22 cellular contexts compared by ENCODE assay signal in the genomic region with DNA sequence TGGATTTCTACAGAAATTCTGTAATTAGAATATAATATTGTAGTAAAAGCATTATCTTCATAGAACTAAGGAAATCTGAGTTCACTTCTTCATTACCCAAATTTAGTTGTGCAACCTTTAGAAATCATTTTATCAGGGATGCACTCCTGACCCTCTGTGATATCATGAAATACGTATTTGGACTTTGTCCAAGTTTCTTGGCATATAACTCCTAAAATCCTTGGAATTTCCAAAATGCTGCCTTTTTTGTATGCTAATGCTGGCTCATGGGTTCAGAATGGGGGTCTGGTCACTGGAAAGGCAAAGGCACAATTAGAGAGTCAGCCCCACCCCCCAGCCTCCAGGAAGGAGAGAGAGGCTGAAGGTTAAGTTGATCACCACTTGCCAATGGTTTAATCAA.
DNase-seq lines count a peak whose midpoint lies in the region; ATAC-seq, FAIRE-seq and TF ChIP-seq lines count a peak whose summit lies in the region.
"Had no signal": no experiment of that assay in that cellular context is flagged by ENCODE, and none has a peak within 500 bp of the region (broad histone marks: within the 10 kb centered on the region; RNA-seq: fewer than 3 reads in every experiment).

No MANE protein-coding gene starts in this region.

- no peak overlapping the region for H3K4me3 Mint-ChIP-seq in CD14-positive monocyte
- H3K4me3 Mint-ChIP-seq: B cell; CD4-positive, alpha-beta T cell; CD8-positive, alpha-beta memory T cell; GM23338; H9 had no signal

- peaks cover 92% of the 10 kb centered on the region for H3K79me2 ChIP-seq in keratinocyte (ENCODE audit: control insufficient read depth, insufficient read depth, low read length)

- peak; percentile 13 for FAIRE-seq in keratinocyte (lab: Jason Lieb, UNC)
- FAIRE-seq: A204.1, D721Med, G401.6, GM12892 had no signal

- DNase-seq in EH (ENCODE audit: low read depth): peak; percentile 7
- peak; percentile 71 for DNase-seq in NCI-H226
- DNase-seq in fibroblast of peridontal ligament (ENCODE audit: extremely low read depth): peak; percentile 29
- no peak for DNase-seq in keratinocyte (ENCODE audit: low read depth, low spot score)
- no peak for DNase-seq in omental fat pad (ENCODE audit: low spot score)
- no peak for DNase-seq in CD14-positive monocyte (ENCODE audit: low spot score)
- DNase-seq in HPDE6-E6E7 (ENCODE audit: extremely low spot score): no peak
- DNase-seq: CD4-positive, alpha-beta T cell; CD8-positive, alpha-beta memory T cell; DMS 273 treated with DMSO at 0.1 percent for 48 hours; DMS79; H9 had no signal

- no peaks in the 10 kb centered on the region for H3K4me1 Mint-ChIP-seq in CD14-positive monocyte
- H3K4me1 Mint-ChIP-seq: B cell; CD8-positive, alpha-beta memory T cell had no signal

- no peaks in the 10 kb centered on the region for H4K20me1 ChIP-seq in keratinocyte (ENCODE audit: control insufficient read depth, extremely low read depth, insufficient read depth, low read length)
- H4K20me1 ChIP-seq: BLaER1 had no signal

- intact Hi-C loops in CD14-positive monocyte (cut with micrococcal nuclease): no loop called here

- peak overlapping the region; percentile 20 for H3K27ac ChIP-seq in keratinocyte (ENCODE audit: control insufficient read depth, insufficient read depth, low read length)
- H3K27ac ChIP-seq: 22Rv1, BLaER1, C4-2B had no signal

- no peak overlapping the region for H3K27ac Mint-ChIP-seq in CD14-positive monocyte
- H3K27ac Mint-ChIP-seq: B cell; CD4-positive, alpha-beta T cell; GM23338; H9 had no signal

- no peaks in the 10 kb centered on the region for H3K27me3 ChIP-seq in keratinocyte (ENCODE audit: control insufficient read depth, extremely low read depth, insufficient read depth, low read length)
- H3K27me3 ChIP-seq: BLaER1 had no signal

- no peaks in the 10 kb centered on the region for H3K36me3 Mint-ChIP-seq in CD14-positive monocyte
- H3K36me3 Mint-ChIP-seq: CD8-positive, alpha-beta memory T cell had no signal

- H3K9ac ChIP-seq in keratinocyte (ENCODE audit: control insufficient read depth, extremely low read depth, insufficient read depth, low read length): no peak overlapping the region
- H3K9ac ChIP-seq: BLaER1 had no signal

- peaks cover 0 to 2% (median 2%) of the 10 kb centered on the region in 3 donors for H3K27me3 Mint-ChIP-seq in CD14-positive monocyte (ENCODE audit: low read depth in 3 of 3)
- H3K27me3 Mint-ChIP-seq: B cell; CD4-positive, alpha-beta T cell; CD8-positive, alpha-beta memory T cell had no signal

- H3K9me3 ChIP-seq in keratinocyte (ENCODE audit: control insufficient read depth, low read depth, low read length): no peaks in the 10 kb centered on the region
- H3K9me3 ChIP-seq: BLaER1 had no signal

- ATAC-seq in omental fat pad (ENCODE audit: low FRiP score) (no peak), HG03521 (IDR thresholded peaks at IDR 0.05; ENCODE audit: unreplicated experiment) (no peak)
- ATAC-seq: GM23338 had no signal

- peaks cover 25 to 52% of the 10 kb centered on the region in 2 experiments for H3K36me3 ChIP-seq in keratinocyte (ENCODE audit: control insufficient read depth in 2 of 2, extremely low read depth in 1 of 2, insufficient read depth in 2 of 2, low read length in 2 of 2)
- H3K36me3 ChIP-seq: BLaER1 had no signal

- peaks cover 24% of the 10 kb centered on the region for H3K4me1 ChIP-seq in keratinocyte (ENCODE audit: control insufficient read depth, extremely low read depth, insufficient read depth, low read length)
- H3K4me1 ChIP-seq: BLaER1 had no signal

- H3K9me1 ChIP-seq in keratinocyte (ENCODE audit: control insufficient read depth, extremely low read depth, insufficient read depth, low read length): peaks cover 3% of the 10 kb centered on the region

- H3K9me3 Mint-ChIP-seq in CD14-positive monocyte: peaks cover 1 to 13% (median 5%) of the 10 kb centered on the region in 7 donors
- H3K9me3 Mint-ChIP-seq: CD4-positive, alpha-beta T cell; CD8-positive, alpha-beta memory T cell; GM23338; H9 had no signal

- no peak for TF ChIP-seq CTCF in keratinocyte (optimal IDR thresholded peaks at IDR 0.05 in 1 of 3, IDR thresholded peaks at IDR 0.05 in 1 of 3, conservative IDR thresholded peaks at IDR 0.05 in 1 of 3; ENCODE audit: extremely low read depth in 1 of 3, insufficient read depth in 2 of 3, low read length in 3 of 3)
- TF ChIP-seq CTCF in omental fat pad (IDR thresholded peaks at IDR 0.05): no peak
- no peak for TF ChIP-seq CTCF in CD14-positive monocyte (IDR thresholded peaks at IDR 0.05)

- H3K4me2 ChIP-seq in keratinocyte (ENCODE audit: control insufficient read depth, extremely low read depth, insufficient read depth, low read depth, low read length): no peak overlapping the region
- H3K4me2 ChIP-seq: BLaER1, GM23338 had no signal

- no peak overlapping the region for H2AFZ ChIP-seq in keratinocyte (ENCODE audit: control insufficient read depth, low read length)
- H2AFZ ChIP-seq: GM23338 had no signal

- dilution Hi-C loops in keratinocyte (cut with MboI; ENCODE audit: extremely low pct_ligation_motif_present, low sequenced_read_pairs): no loop called here

- no peak overlapping the region for H3K4me3 ChIP-seq in keratinocyte (ENCODE audit: control insufficient read depth in 2 of 3, extremely low read depth in 1 of 3, insufficient read depth in 2 of 3, low read depth in 1 of 3, low read length in 3 of 3)
- H3K4me3 ChIP-seq: BLaER1, GM23338 had no signal

Comparison
In these comparisons a context has a peak if more than half of its experiments do, and no peak if none do; other contexts are left out.
1. DNase-seq: peak in EH (single experiment), NCI-H226 (single experiment) and fibroblast of peridontal ligament (single experiment); none in keratinocyte (single experiment), omental fat pad (single experiment), CD14-positive monocyte (single experiment) and HPDE6-E6E7 (single experiment).